Comparison of ENCODE assay signal across 18 cellular contexts in the genomic region with DNA sequence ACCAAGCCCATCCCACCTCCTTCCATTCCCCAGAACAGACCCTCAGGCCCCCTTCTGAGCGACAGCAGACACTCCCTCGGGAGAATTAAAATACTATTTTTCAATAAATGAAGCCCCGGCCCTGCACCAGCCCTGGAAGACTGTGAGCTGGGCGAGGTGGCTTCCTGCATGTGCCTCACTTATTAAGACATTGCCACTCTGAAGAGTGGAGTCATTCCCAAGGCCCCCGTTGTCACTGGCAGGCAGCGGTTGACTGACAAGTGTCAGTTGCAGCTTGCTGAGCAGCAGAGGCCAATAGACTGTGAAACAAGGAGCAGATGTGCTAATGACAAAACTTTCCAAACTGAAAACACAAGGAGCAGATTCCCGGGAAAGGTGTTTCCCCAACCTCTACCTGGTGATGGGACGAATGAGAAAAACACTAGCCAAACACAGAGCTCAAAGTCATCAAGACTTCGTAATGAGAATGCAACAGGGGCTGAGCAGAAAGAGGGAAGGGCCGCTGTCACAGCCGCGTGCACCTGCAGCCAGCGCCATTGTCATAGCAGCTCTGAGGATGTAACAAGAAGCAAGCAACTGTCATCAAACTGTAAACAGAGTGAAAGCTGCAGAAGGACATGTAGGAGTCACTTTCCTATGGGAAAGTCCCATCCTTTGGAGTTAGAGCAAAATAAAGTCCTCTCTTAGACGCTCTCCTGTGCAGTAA.
A peak's percentile ranks its signal among the peaks of the same experiment; 100 is the strongest.
DNase-seq lines count a peak whose midpoint lies in the region; ATAC-seq and TF ChIP-seq lines count a peak whose summit lies in the region.
"Had no signal": no experiment of that assay in that cellular context is flagged by ENCODE, and none has a peak within 500 bp of the region (broad histone marks: within the 10 kb centered on the region; RNA-seq: fewer than 3 reads in every experiment).

No MANE protein-coding gene starts in this region.

- 83 to 89% (median 87%) methylated on average over 14 of the region's 14 CpGs for WGBS in heart left ventricle, 4 donors
- WGBS in esophagus squamous epithelium, 2 donors, result 70 to 77% methylated on average over 12 of the region's 14 CpGs

- H3K79me2 ChIP-seq in neural cell (replicated peaks; ENCODE audit: insufficient read depth, low read length), result peaks cover 5% of the 10 kb centered on the region

- no peak overlapping the region for H2AFZ ChIP-seq in neural cell (ENCODE audit: low read depth, low read length)

- POLR2A ChIA-PET in WTC11 (lab: Charles Lee), result no interaction called here

- no peaks in the 10 kb centered on the region for H3K27me3 ChIP-seq in right atrium auricular region
- no peaks in the 10 kb centered on the region for H3K27me3 ChIP-seq in heart left ventricle
- H3K27me3 ChIP-seq in neural cell (ENCODE audit: insufficient read depth, low read depth, low read length), result no peaks in the 10 kb centered on the region
- H3K27me3 ChIP-seq in esophagus squamous epithelium, result no peaks in the 10 kb centered on the region
- H3K27me3 ChIP-seq: SJCRH30 had no signal

- TF ChIP-seq POLR2A in heart left ventricle (IDR thresholded peaks at IDR 0.05) (no peak), esophagus squamous epithelium (IDR thresholded peaks at IDR 0.05) (no peak)

- no peak overlapping the region for H3K9ac ChIP-seq in neural cell (ENCODE audit: low read length)

- TF ChIP-seq CTCF in right atrium auricular region (IDR thresholded peaks at IDR 0.05) (no peak), heart left ventricle (IDR thresholded peaks at IDR 0.05) (no peak), WTC11 (IDR thresholded peaks at IDR 0.05) (no peak), neural cell (IDR thresholded peaks at IDR 0.05; ENCODE audit: poor library complexity, severe bottlenecking) (no peak), esophagus squamous epithelium (IDR thresholded peaks at IDR 0.05) (no peak), natural killer cell (IDR thresholded peaks at IDR 0.05) (no peak)

- no peaks in the 10 kb centered on the region for H3K27me3 Mint-ChIP-seq in WTC11 (ENCODE audit: low read depth)
- H3K27me3 Mint-ChIP-seq in natural killer cell (ENCODE audit: low read depth in 2 of 2), result peaks cover 10 to 24% of the 10 kb centered on the region in 2 donors

- H3K9me3 Mint-ChIP-seq in WTC11 (no peaks in the 10 kb centered on the region), natural killer cell (no peaks in the 10 kb centered on the region)
- H3K9me3 Mint-ChIP-seq: IgD-negative memory B cell had no signal

- H3K4me2 ChIP-seq in neural cell (ENCODE audit: low read length), result no peak overlapping the region

- H3K4me1 ChIP-seq in right atrium auricular region, result no peaks in the 10 kb centered on the region
- H3K4me1 ChIP-seq in heart left ventricle, result peaks cover 0 to 2% (median 0%) of the 10 kb centered on the region in 12 donors
- peaks cover 0 to 12% (median 4%) of the 10 kb centered on the region in 3 donors for H3K4me1 ChIP-seq in esophagus squamous epithelium
- H3K4me1 ChIP-seq: SJCRH30 had no signal

- H4K20me1 ChIP-seq in neural cell (ENCODE audit: insufficient read depth), result no peaks in the 10 kb centered on the region

- no peaks in the 10 kb centered on the region for H3F3A ChIP-seq in neural cell (ENCODE audit: insufficient read depth, low read length, poor library complexity, severe bottlenecking)

- intact Hi-C loops in heart left ventricle (cut with DNase I), result loop anchor here in 7 of 10 donors (2.0 to 10.0 kb wide), 7 partner anchors 149 to 317 kb away; a partner anchor contains a TSS
- intact Hi-C loops in esophagus squamous epithelium (cut with DNase I), result no loop called here
- intact Hi-C loops in natural killer cell (cut with micrococcal nuclease), result no loop called here

- H3K36me3 ChIP-seq in right atrium auricular region (no peaks in the 10 kb centered on the region), heart left ventricle (no peaks in the 10 kb centered on the region), neural cell (ENCODE audit: insufficient read depth, low read length) (no peaks in the 10 kb centered on the region), esophagus squamous epithelium (no peaks in the 10 kb centered on the region)
- H3K36me3 ChIP-seq: SJCRH30 had no signal

- no peak overlapping the region for H3K4me3 ChIP-seq in right atrium auricular region
- H3K4me3 ChIP-seq in heart left ventricle, result no peak overlapping the region
- H3K4me3 ChIP-seq in neural cell (ENCODE audit: low read length), result no peak overlapping the region
- no peak overlapping the region for H3K4me3 ChIP-seq in esophagus squamous epithelium
- H3K4me3 ChIP-seq: SJCRH30 had no signal

- DNase-seq in right atrium auricular region (ENCODE audit: low spot score) (peak; percentile 26), heart left ventricle (no peak), WTC11 (ENCODE audit: low spot score) (no peak), NK-92 (lab: John Stamatoyannopoulos, UW; ENCODE audit: unreplicated experiment) (no peak), esophagus squamous epithelium (lab: John Stamatoyannopoulos, UW) (no peak), natural killer cell (no peak)
- DNase-seq: ACHN; AML-193; Calu3; CD4-positive, CD25-positive, alpha-beta regulatory T cell; HCEC 1CT; NCI-H1105; NCI-H187; NCI-H526 treated with DMSO at 0.1 percent for 48 hours; PC-3; SJCRH30 had no signal

- no peaks in the 10 kb centered on the region for H3K36me3 Mint-ChIP-seq in WTC11
- H3K36me3 Mint-ChIP-seq in natural killer cell, result no peaks in the 10 kb centered on the region
- H3K36me3 Mint-ChIP-seq: CD4-positive, CD25-positive, alpha-beta regulatory T cell; IgD-negative memory B cell had no signal

- H3K4me3 Mint-ChIP-seq in WTC11 (no peak overlapping the region), natural killer cell (no peak overlapping the region)
- H3K4me3 Mint-ChIP-seq: CD4-positive, CD25-positive, alpha-beta regulatory T cell had no signal

- CTCF ChIA-PET in WTC11 (lab: Charles Lee), result interaction anchor here (1.2 to 5.2 kb wide), 2 partner anchors 12 to 48 kb away, joined by 3 to 27 read pairs; no protein-coding TSS in a partner anchor

- ATAC-seq in heart left ventricle, result no peak
- ATAC-seq in WTC11, result no peak
- no peak for ATAC-seq in natural killer cell
- ATAC-seq: PC-3 had no signal

- peaks cover 32% of the 10 kb centered on the region for H3K4me1 Mint-ChIP-seq in WTC11
- H3K4me1 Mint-ChIP-seq in natural killer cell, result no peaks in the 10 kb centered on the region
- H3K4me1 Mint-ChIP-seq: CD4-positive, CD25-positive, alpha-beta regulatory T cell had no signal

- no peak overlapping the region for H3K27ac ChIP-seq in right atrium auricular region
- no peak overlapping the region for H3K27ac ChIP-seq in heart left ventricle
- H3K27ac ChIP-seq in neural cell (ENCODE audit: low read length), result no peak overlapping the region
- no peak overlapping the region for H3K27ac ChIP-seq in esophagus squamous epithelium
- H3K27ac ChIP-seq: SJCRH30 had no signal

- no peak for TF ChIP-seq RAD21 in neural cell (conservative IDR thresholded peaks at IDR 0.05)

- H3K9me3 ChIP-seq in right atrium auricular region (no peaks in the 10 kb centered on the region), heart left ventricle (no peaks in the 10 kb centered on the region), neural cell (ENCODE audit: low read length) (no peaks in the 10 kb centered on the region), esophagus squamous epithelium (no peaks in the 10 kb centered on the region)
- H3K9me3 ChIP-seq: SJCRH30 had no signal

- H3K27ac Mint-ChIP-seq in WTC11 (peak overlapping the region; percentile 52; the same call in 1 of the 2 replicates), natural killer cell (no peak overlapping the region)
- H3K27ac Mint-ChIP-seq: CD4-positive, CD25-positive, alpha-beta regulatory T cell had no signal

- TF ChIP-seq EP300 in neural cell (conservative IDR thresholded peaks at IDR 0.05; ENCODE audit: poor library complexity, severe bottlenecking), result peak; percentile 67

- H3K9me2 ChIP-seq in neural cell (ENCODE audit: insufficient read depth, low read length), result no peaks in the 10 kb centered on the region

TF ChIP-seq in WTC11, 78 proteins besides CTCF, POLR2A, EP300 and RAD21 (continues in another document):
- TF ChIP-seq MXD4 (CRISPR knock-in tag; IDR thresholded peaks at IDR 0.05; ENCODE audit: borderline replicate concordance) (no peak), SMAD3 (CRISPR knock-in tag; IDR thresholded peaks at IDR 0.05; ENCODE audit: borderline replicate concordance) (no peak), JUN (CRISPR knock-in tag; IDR thresholded peaks at IDR 0.05) (no peak)
- TF ChIP-seq, protein P1, sequence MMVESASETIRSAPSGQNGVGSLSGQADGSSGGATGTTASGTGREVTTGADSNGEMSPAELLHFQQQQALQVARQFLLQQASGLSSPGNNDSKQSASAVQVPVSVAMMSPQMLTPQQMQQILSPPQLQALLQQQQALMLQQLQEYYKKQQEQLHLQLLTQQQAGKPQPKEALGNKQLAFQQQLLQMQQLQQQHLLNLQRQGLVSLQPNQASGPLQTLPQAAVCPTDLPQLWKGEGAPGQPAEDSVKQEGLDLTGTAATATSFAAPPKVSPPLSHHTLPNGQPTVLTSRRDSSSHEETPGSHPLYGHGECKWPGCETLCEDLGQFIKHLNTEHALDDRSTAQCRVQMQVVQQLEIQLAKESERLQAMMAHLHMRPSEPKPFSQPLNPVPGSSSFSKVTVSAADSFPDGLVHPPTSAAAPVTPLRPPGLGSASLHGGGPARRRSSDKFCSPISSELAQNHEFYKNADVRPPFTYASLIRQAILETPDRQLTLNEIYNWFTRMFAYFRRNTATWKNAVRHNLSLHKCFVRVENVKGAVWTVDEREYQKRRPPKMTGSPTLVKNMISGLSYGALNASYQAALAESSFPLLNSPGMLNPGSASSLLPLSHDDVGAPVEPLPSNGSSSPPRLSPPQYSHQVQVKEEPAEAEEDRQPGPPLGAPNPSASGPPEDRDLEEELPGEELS (CRISPR knock-in tag; IDR thresholded peaks at IDR 0.05), result no peak

TF ChIP-seq in neural cell, 6 proteins besides CTCF, POLR2A, EP300 and RAD21 (continues in another document):
- TF ChIP-seq POLR2AphosphoS5 (IDR thresholded peaks at IDR 0.05) (peak; percentile 36), EZH2 (IDR thresholded peaks at IDR 0.05; ENCODE audit: borderline replicate concordance, insufficient read depth, low read length, poor library complexity, severe bottlenecking) (no peak)

Comparison
In these comparisons a context has a peak if more than half of its experiments do, and no peak if none do; other contexts are left out.
1. intact Hi-C loops: an anchor here in heart left ventricle (2.0 to 10.0 kb wide); none called in esophagus squamous epithelium and natural killer cell.